Comparison of ENCODE assay signal across 8 cellular contexts in the genomic region with DNA sequence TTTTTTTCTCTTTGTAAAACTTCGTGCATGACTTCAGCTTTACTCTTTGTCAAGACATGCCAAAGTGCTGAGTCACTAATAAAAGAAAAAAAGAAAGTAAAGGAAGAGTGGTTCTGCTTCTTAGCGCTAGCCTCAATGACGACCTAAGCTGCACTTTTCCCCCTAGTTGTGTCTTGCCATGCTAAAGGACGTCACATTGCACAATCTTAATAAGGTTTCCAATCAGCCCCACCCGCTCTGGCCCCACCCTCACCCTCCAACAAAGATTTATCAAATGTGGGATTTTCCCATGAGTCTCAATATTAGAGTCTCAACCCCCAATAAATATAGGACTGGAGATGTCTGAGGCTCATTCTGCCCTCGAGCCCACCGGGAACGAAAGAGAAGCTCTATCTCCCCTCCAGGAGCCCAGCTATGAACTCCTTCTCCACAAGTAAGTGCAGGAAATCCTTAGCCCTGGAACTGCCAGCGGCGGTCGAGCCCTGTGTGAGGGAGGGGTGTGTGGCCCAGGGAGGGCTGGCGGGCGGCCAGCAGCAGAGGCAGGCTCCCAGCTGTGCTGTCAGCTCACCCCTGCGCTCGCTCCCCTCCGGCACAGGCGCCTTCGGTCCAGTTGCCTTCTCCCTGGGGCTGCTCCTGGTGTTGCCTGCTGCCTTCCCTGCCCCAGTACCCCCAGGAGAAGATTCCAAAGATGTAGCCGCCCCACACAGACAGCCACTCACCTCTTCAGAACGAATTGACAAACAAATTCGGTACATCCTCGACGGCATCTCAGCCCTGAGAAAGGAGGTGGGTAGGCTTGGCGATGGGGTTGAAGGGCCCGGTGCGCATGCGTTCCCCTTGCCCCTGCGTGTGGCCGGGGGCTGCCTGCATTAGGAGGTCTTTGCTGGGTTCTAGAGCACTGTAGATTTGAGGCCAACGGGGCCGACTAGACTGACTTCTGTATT. TPM values are rescaled to one million over a fixed set of nuclear protein-coding genes. Genes with fewer than 3 reads are reported as not detected.
DNase-seq lines count a peak whose midpoint lies in the region; ATAC-seq, FAIRE-seq and TF ChIP-seq lines count a peak whose summit lies in the region.

A gene (plus strand): TSS at position 352 of the 944 bp plus-strand sequence. CDS start 63 bp downstream, at position 415.

- H3K9me3 ChIP-seq in HCT116 (ENCODE audit: control insufficient read depth in 1 of 2, insufficient read depth in 1 of 2, low read depth in 1 of 2, low read length in 2 of 2): no peaks in the 10 kb centered on the region
- H3K9me3 ChIP-seq in astrocyte (ENCODE audit: insufficient read depth, low read depth, low read length): no peaks in the 10 kb centered on the region
- no peaks in the 10 kb centered on the region for H3K9me3 ChIP-seq in right cardiac atrium (ENCODE audit: control insufficient read depth, low read length)
- H3K9me3 ChIP-seq in prostate gland: no peaks in the 10 kb centered on the region

- H3K9me2 ChIP-seq in HCT116 (ENCODE audit: insufficient read depth): no peaks in the 10 kb centered on the region

- ATAC-seq in HCT116 (no peak), right cardiac atrium (peak; percentile 95), GM21447 (IDR thresholded peaks at IDR 0.05; ENCODE audit: unreplicated experiment) (no peak)

- H3K4me1 ChIP-seq in HCT116 (ENCODE audit: control insufficient read depth in 1 of 2, insufficient read depth in 2 of 2, low read length in 2 of 2) (peaks cover 0 to 12% of the 10 kb centered on the region in 2 experiments; a peak in 1 of 4 replicates), astrocyte (ENCODE audit: insufficient read depth, low read length) (peaks cover 56% of the 10 kb centered on the region), right cardiac atrium (ENCODE audit: control insufficient read depth, insufficient read depth, low read length) (peaks cover 17% of the 10 kb centered on the region), prostate gland (replicated peaks) (no peaks in the 10 kb centered on the region)

- TF ChIP-seq CTCF in AG10803 (conservative IDR thresholded peaks at IDR 0.05; ENCODE audit: low read length): no peak
- TF ChIP-seq CTCF in HCT116 (IDR thresholded peaks at IDR 0.05 in 2 of 3, conservative IDR thresholded peaks at IDR 0.05 in 1 of 3; ENCODE audit: borderline replicate concordance in 1 of 3, insufficient read depth in 1 of 3, low read depth in 2 of 3, low read length in 2 of 3): no peak
- TF ChIP-seq CTCF in astrocyte (IDR thresholded peaks at IDR 0.05; ENCODE audit: insufficient read depth, low read depth, low read length): no peak
- no peak for TF ChIP-seq CTCF in prostate gland (IDR thresholded peaks at IDR 0.05)

- peak within 1 kb of the TSS; percentile 70 for H3K4me3 Mint-ChIP-seq in astrocyte (ENCODE audit: unreplicated experiment)

- CTCF ChIA-PET in HCT116 (lab: Charles Lee): interaction anchor here (0.6 to 7.4 kb wide), 14 partner anchors 10 to 359 kb away, joined by 3 to 195 read pairs (median 4); no protein-coding TSS in a partner anchor

- BruUV-seq in HCT116 (replicated peaks; lab: Mats Ljungman, UMichigan): no TSS peak

- H3K4me1 Mint-ChIP-seq in astrocyte (ENCODE audit: low read depth, unreplicated experiment): peaks cover 31% of the 10 kb centered on the region

- RAD21 ChIA-PET in HCT116 (lab: Charles Lee; ENCODE audit: low non-redundant PET in 1 of 2, low total read pairs in 2 of 2, uncharacterized antibody in 2 of 2, unreplicated experiment in 2 of 2): interaction anchor here in 1 of 2 experiments (1.5 to 2.3 kb wide), 2 partner anchors 166 to 167 kb away, joined by 5 to 9 read pairs; no protein-coding TSS in a partner anchor

- peaks cover 2% of the 10 kb centered on the region for H3K36me3 Mint-ChIP-seq in astrocyte (ENCODE audit: low read depth, unreplicated experiment)

- no peaks in the 10 kb centered on the region for H3K9me3 Mint-ChIP-seq in astrocyte (ENCODE audit: unreplicated experiment)

- H3K27ac Mint-ChIP-seq in astrocyte (ENCODE audit: unreplicated experiment): peak within 1 kb of the TSS; percentile 92

- FAIRE-seq in astrocyte (lab: Jason Lieb, UNC): peak; percentile 63

- H4K20me1 ChIP-seq in HCT116 (ENCODE audit: insufficient read depth) (no peaks in the 10 kb centered on the region), astrocyte (ENCODE audit: insufficient read depth, low read length) (no peaks in the 10 kb centered on the region)

- H2AFZ ChIP-seq in HCT116 (ENCODE audit: low read depth, low read length, poor library complexity, severe bottlenecking) (peak within 1 kb of the TSS; percentile 67), astrocyte (ENCODE audit: low read depth, low read length) (peak within 1 kb of the TSS; percentile 29)

- DNase-seq in AG10803 (ENCODE audit: low read depth): peak; percentile 98
- no peak for DNase-seq in HCT116 (ENCODE audit: low read depth, low spot score)
- DNase-seq in NOMO-1 (lab: John Stamatoyannopoulos, UW; ENCODE audit: unreplicated experiment in 2 of 2): peak; percentile 32 to 52
- DNase-seq in astrocyte (ENCODE audit: low read depth): peak; percentile 95
- peak; percentile 90 to 96 (median 95) for DNase-seq in right cardiac atrium
- peak; percentile 14 for DNase-seq in prostate gland (ENCODE audit: low spot score)
- no peak for DNase-seq in SW 1271 (lab: John Stamatoyannopoulos, UW)

- TF ChIP-seq POLR2A in HCT116 (IDR thresholded peaks at IDR 0.05; ENCODE audit: borderline replicate concordance, extremely low read depth, insufficient read depth, insufficient read length) (no peak), prostate gland (IDR thresholded peaks at IDR 0.05) (no peak)

- H3K79me2 ChIP-seq in HCT116 (ENCODE audit: insufficient read depth, low read length) (no peaks in the 10 kb centered on the region), astrocyte (ENCODE audit: insufficient read depth, low read length) (peaks cover 22% of the 10 kb centered on the region)

- H3K4me2 ChIP-seq in HCT116 (ENCODE audit: low read length): 0 out of 2 replicates have a peak within 1 kb of the TSS, but pooled peaks have one; percentile 3
- peak within 1 kb of the TSS; percentile 88 for H3K4me2 ChIP-seq in astrocyte (ENCODE audit: low read length)

- H3K27ac ChIP-seq in HCT116 (ENCODE audit: low read depth, low read length): no peak within 1 kb of the TSS
- peak within 1 kb of the TSS; percentile 98 for H3K27ac ChIP-seq in astrocyte (ENCODE audit: low read depth, low read length)
- peak within 1 kb of the TSS; percentile 34 for H3K27ac ChIP-seq in right cardiac atrium (ENCODE audit: low read length)
- no peak within 1 kb of the TSS for H3K27ac ChIP-seq in prostate gland

- POLR2A ChIA-PET in HCT116 (lab: Charles Lee): no interaction called here

- H3K27me3 ChIP-seq in HCT116 (ENCODE audit: insufficient read depth, low read length): no peaks in the 10 kb centered on the region
- no peaks in the 10 kb centered on the region for H3K27me3 ChIP-seq in astrocyte (ENCODE audit: insufficient read depth, low read length)
- H3K27me3 ChIP-seq in right cardiac atrium (ENCODE audit: control insufficient read depth, insufficient read depth): no peaks in the 10 kb centered on the region
- no peaks in the 10 kb centered on the region for H3K27me3 ChIP-seq in prostate gland (replicated peaks; ENCODE audit: insufficient read depth)

- H3K9ac ChIP-seq in HCT116 (ENCODE audit: low read length) (no peak within 1 kb of the TSS), astrocyte (ENCODE audit: low read length) (peak within 1 kb of the TSS; percentile 94)

- 14% methylated on average over 31 of the region's 31 CpGs for WGBS in right cardiac atrium
- WGBS in prostate gland: 35% methylated on average over 31 of the region's 31 CpGs

- no peaks in the 10 kb centered on the region for H3K27me3 Mint-ChIP-seq in astrocyte (ENCODE audit: low read depth, unreplicated experiment)

- intact Hi-C loops in HCT116 (cut with micrococcal nuclease): loop anchor here (1.0 kb wide), 1 partner anchor 167 kb away; no protein-coding TSS in a partner anchor
- intact Hi-C loops in right cardiac atrium (cut with DNase I): loop anchor here (5.0 to 10.0 kb wide), 2 partner anchors 162 to 165 kb away; no protein-coding TSS in a partner anchor
- intact Hi-C loops in prostate gland (cut with DNase I): loop anchor here (2.0 to 5.0 kb wide), 2 partner anchors 166 to 330 kb away; no protein-coding TSS in a partner anchor

- H3K36me3 ChIP-seq in HCT116 (ENCODE audit: control insufficient read depth in 1 of 2, insufficient read depth in 2 of 2, low read length in 2 of 2) (no peaks in the 10 kb centered on the region), astrocyte (ENCODE audit: insufficient read depth, low read length) (peaks cover 17% of the 10 kb centered on the region), prostate gland (no peaks in the 10 kb centered on the region)

- TF ChIP-seq RAD21 in HCT116 (IDR thresholded peaks at IDR 0.05; ENCODE audit: low read depth): no peak

- peak within 1 kb of the TSS; percentile 82 for H3K4me3 ChIP-seq in AG10803 (ENCODE audit: low read length)
- H3K4me3 ChIP-seq in HCT116 (replicated peaks in 1 of 2; ENCODE audit: low read depth in 1 of 2, low read length in 2 of 2): no peak within 1 kb of the TSS
- H3K4me3 ChIP-seq in astrocyte (ENCODE audit: insufficient read depth, low read depth, low read length): peak within 1 kb of the TSS; percentile 66
- peak within 1 kb of the TSS; percentile 21 for H3K4me3 ChIP-seq in right cardiac atrium (ENCODE audit: low read length)
- no peak within 1 kb of the TSS for H3K4me3 ChIP-seq in prostate gland

TF ChIP-seq in HCT116, 20 proteins besides CTCF, POLR2A, EP300 and RAD21 (continues in another document):
- TF ChIP-seq ELF1 (IDR thresholded peaks at IDR 0.05; ENCODE audit: borderline replicate concordance, low read depth) (no peak), ZNF274 (IDR thresholded peaks at IDR 0.05; ENCODE audit: low read depth, low read length) (no peak), CBX3 (IDR thresholded peaks at IDR 0.05; ENCODE audit: low read depth) (no peak), FOSL1 (IDR thresholded peaks at IDR 0.05; ENCODE audit: low read depth) (no peak), SRF (IDR thresholded peaks at IDR 0.05; ENCODE audit: low read depth) (no peak), JUND (IDR thresholded peaks at IDR 0.05) (no peak), CEBPB (IDR thresholded peaks at IDR 0.05; ENCODE audit: low read depth) (no peak), SP1 (IDR thresholded peaks at IDR 0.05; ENCODE audit: low read depth) (no peak), EZH2phosphoT487 (IDR thresholded peaks at IDR 0.05; ENCODE audit: borderline replicate concordance) (no peak), EGR1 (IDR thresholded peaks at IDR 0.05; ENCODE audit: low read depth) (no peak), TCF7L2 (IDR thresholded peaks at IDR 0.05; ENCODE audit: borderline replicate concordance, extremely low read depth, insufficient read depth, insufficient read length) (no peak)
- TF ChIP-seq, protein P1, sequence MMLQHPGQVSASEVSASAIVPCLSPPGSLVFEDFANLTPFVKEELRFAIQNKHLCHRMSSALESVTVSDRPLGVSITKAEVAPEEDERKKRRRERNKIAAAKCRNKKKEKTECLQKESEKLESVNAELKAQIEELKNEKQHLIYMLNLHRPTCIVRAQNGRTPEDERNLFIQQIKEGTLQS (IDR thresholded peaks at IDR 0.05): no peak

RNA-seq across cellular contexts. Expression of the gene that starts here (rescaled TPM):
- total RNA-seq in HCT116 (2021; ENCODE audit: unreplicated experiment): not detected
- not detected in 2 replicates for polyA plus RNA-seq in HCT116 (2012)
- 2.5 and 2.7 TPM in 2 replicates for total RNA-seq in astrocyte
- total RNA-seq in right cardiac atrium: 10 to 100 TPM in 1 of 4 donors, 1 to 10 TPM in 1, under 1 TPM in 2; 0.43 to 10.9 (median 1.1) TPM
- 17.2 TPM for polyA plus RNA-seq in right cardiac atrium
- total RNA-seq in prostate gland: not detected

Comparison
In these comparisons a context has a peak if more than half of its experiments do, and no peak if none do; other contexts are left out.
1. Peak in DNase-seq in prostate gland; RNA of the gene not detected or under 1 TPM.
2. DNase-seq: peak in AG10803 (single experiment), NOMO-1 (2 of 2), astrocyte (single experiment) and right cardiac atrium (3 of 3); none in HCT116 (single experiment) and SW 1271 (0 of 2).
3. H3K4me3 ChIP-seq: peak in AG10803 (single experiment), astrocyte (single experiment) and right cardiac atrium (single experiment); none in HCT116 (0 of 2) and prostate gland (0 of 2).
4. ATAC-seq: peak in right cardiac atrium (2 of 2); none in HCT116 (single experiment) and GM21447 (single experiment).
5. H3K27ac ChIP-seq: peak in astrocyte (single experiment) and right cardiac atrium (single experiment); none in HCT116 (single experiment) and prostate gland (0 of 2).